28 cellular contexts compared by ENCODE assay signal in the genomic region with DNA sequence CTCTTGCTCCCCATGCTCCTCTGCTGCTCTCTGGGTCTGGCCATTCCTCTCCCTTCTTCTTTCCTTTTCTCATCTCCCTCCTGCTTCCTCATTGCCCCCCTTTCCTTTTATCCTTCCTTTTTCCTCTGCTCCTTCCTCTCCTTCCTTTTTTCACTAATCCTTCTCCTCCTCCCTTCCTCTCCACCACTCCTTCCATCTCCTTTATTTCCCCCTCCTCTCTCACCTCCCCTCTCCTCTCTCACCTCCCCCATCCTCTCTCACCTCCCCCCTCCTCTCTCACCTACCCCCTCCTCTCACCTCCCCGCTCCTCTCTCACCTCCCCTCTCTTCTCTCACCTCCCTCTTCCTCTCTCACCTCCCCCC. TPM values are rescaled to one million over a fixed set of nuclear protein-coding genes. Genes with fewer than 3 reads are reported as not detected.
DNase-seq lines count a peak whose midpoint lies in the region; ATAC-seq, FAIRE-seq and TF ChIP-seq lines count a peak whose summit lies in the region.
"Had no signal": no experiment of that assay in that cellular context is flagged by ENCODE, and none has a peak within 500 bp of the region (broad histone marks: within the 10 kb centered on the region; RNA-seq: fewer than 3 reads in every experiment).

No MANE protein-coding gene starts in this region.

- no peaks in the 10 kb centered on the region for H3K9me1 ChIP-seq in K562 (ENCODE audit: control insufficient read depth, insufficient read depth, low read length)

- TF ChIP-seq EP300 in K562 (IDR thresholded peaks at IDR 0.05; ENCODE audit: low read length) = no peak

- H3K36me3 ChIP-seq in HEK293 (ENCODE audit: control insufficient read depth in 2 of 2, insufficient read depth in 1 of 2, low read length in 2 of 2) (peaks cover 47 to 52% of the 10 kb centered on the region in 2 experiments), K562 (ENCODE audit: control insufficient read depth, insufficient read depth, low read length) (peaks cover 78% of the 10 kb centered on the region), neutrophil (peaks cover 96% of the 10 kb centered on the region)
- H3K36me3 ChIP-seq: ovary had no signal

- POLR2A ChIA-PET in HEK293 (lab: Yijun Ruan, JAX) (no interaction called here), K562 (lab: Yijun Ruan, JAX) (no interaction called here)

- H3K79me2 ChIP-seq in K562 (ENCODE audit: control insufficient read depth, insufficient read depth, low read length) = no peaks in the 10 kb centered on the region

- no peaks in the 10 kb centered on the region for H4K20me1 ChIP-seq in K562 (replicated peaks; ENCODE audit: control insufficient read depth, insufficient read depth, low read length)

- no peaks in the 10 kb centered on the region for H3K9me3 ChIP-seq in HEK293 (ENCODE audit: control insufficient read depth, insufficient read depth, low read depth, low read length)
- no peaks in the 10 kb centered on the region for H3K9me3 ChIP-seq in K562 (replicated peaks; ENCODE audit: control insufficient read depth, insufficient read depth, low read depth, low read length)
- peaks cover 7% of the 10 kb centered on the region for H3K9me3 ChIP-seq in neutrophil
- H3K9me3 ChIP-seq: adrenal gland; BLaER1 treated with 17β-estradiol and CSF1 and Interleukin-3, amounts not matched to agents 10 nM and 100 nM; heart left ventricle; MG63; ovary; vagina had no signal

- no peak for TF ChIP-seq RAD21 in K562 (CRISPR knock-in tag; conservative IDR thresholded peaks at IDR 0.05 in 1 of 2, IDR thresholded peaks at IDR 0.05 in 1 of 2)

- no peak for DNase-seq in activated T-cell treated with anti-CD3 and anti-CD28 coated beads, Interleukin-2, amount 50 U/mL, for 72 hours
- DNase-seq in activated T-cell treated with anti-CD3 and anti-CD28 coated beads, Interleukin-2, amount 50 U/mL, for 1 hour = no peak
- DNase-seq in K562 (ENCODE audit: extremely low read depth in 1 of 4, low spot score in 3 of 4) (no peak), hippocampal formation (lab: John Stamatoyannopoulos, UW) (no peak), COLO829 (ENCODE audit: low spot score) (no peak)
- DNase-seq in stimulated activated CD4-positive, alpha-beta T cell treated with anti-CD3 and anti-CD28 coated beads, Interleukin-12 subunit alpha, Interleukin-12 subunit beta, amount 100 ng/mL, for 4 hours = no peak
- DNase-seq: ACHN; activated CD4-positive, alpha-beta T cell treated with anti-CD3 and anti-CD28 coated beads, Interleukin-2, amount 50 U/mL, for 4 hours; adrenal gland; brain microvascular endothelial cell; heart left ventricle; left cardiac atrium; mesenchymal stem cell; MG63; NCI-H1417; NCI-H2081 treated with DMSO at 0.1 percent for 48 hours; NCI-H446; OCI-M1; ovary; stimulated activated CD4-positive, alpha-beta T cell treated with anti-CD3 and anti-CD28 coated beads, Interleukin-2, amount 100 ng/mL, for 48 hours; stimulated activated naive CD4-positive, alpha-beta T cell had no signal

- TF ChIP-seq POLR2A in K562 (conservative IDR thresholded peaks at IDR 0.05) = no peak

- in situ Hi-C loops in K562 (cut with MboI) = no loop called here

- intact Hi-C loops in K562 (cut with micrococcal nuclease) = no loop called here

- no peak for ATAC-seq in activated T-cell treated with anti-CD3 and anti-CD28 coated beads, Interleukin-2, amount 50 U/mL, for 72 hours (replicated peaks in 1 of 2)
- ATAC-seq in K562 = no peak
- ATAC-seq: heart left ventricle had no signal

- H3K4me1 ChIP-seq in HEK293 (ENCODE audit: control insufficient read depth, insufficient read depth, low read length) = no peaks in the 10 kb centered on the region
- peaks cover 0 to 26% of the 10 kb centered on the region in 2 experiments; a peak in 2 of 5 replicates for H3K4me1 ChIP-seq in K562 (replicated peaks in 1 of 2; ENCODE audit: control insufficient read depth in 2 of 2, insufficient read depth in 2 of 2, low read length in 2 of 2)
- no peaks in the 10 kb centered on the region for H3K4me1 ChIP-seq in neutrophil (ENCODE audit: control insufficient read depth in 1 of 2, insufficient read depth in 1 of 2, low read depth in 1 of 2, low read length in 1 of 2)
- H3K4me1 ChIP-seq: adrenal gland, vagina had no signal

- H2AFZ ChIP-seq in K562 (ENCODE audit: low read depth, low read length) = no peak overlapping the region

- H3K27me3 ChIP-seq in K562 (ENCODE audit: control insufficient read depth in 2 of 2, insufficient read depth in 2 of 2, low read length in 2 of 2) (no peaks in the 10 kb centered on the region), neutrophil (no peaks in the 10 kb centered on the region)
- H3K27me3 ChIP-seq: adrenal gland; BLaER1 treated with 17β-estradiol and CSF1 and Interleukin-3, amounts not matched to agents 10 nM and 100 nM; brain microvascular endothelial cell; heart left ventricle; MG63; ovary; vagina had no signal

- TF ChIP-seq CTCF in HEK293 (tag by site-specific recombination; IDR thresholded peaks at IDR 0.05) (no peak), K562 (IDR thresholded peaks at IDR 0.05 in 2 of 3, conservative IDR thresholded peaks at IDR 0.05 in 1 of 3; ENCODE audit: insufficient read depth in 2 of 3, low read depth in 1 of 3, low read length in 3 of 3) (no peak), neutrophil (IDR thresholded peaks at IDR 0.05) (no peak)

- H3K27me3 Mint-ChIP-seq in activated T-cell treated with anti-CD3 and anti-CD28 coated beads, Interleukin-2, amount 50 U/mL, for 72 hours (ENCODE audit: low read depth) = no peaks in the 10 kb centered on the region

- FAIRE-seq in K562 (lab: Jason Lieb, UNC) = no peak

- no peak overlapping the region for H3K4me2 ChIP-seq in K562 (ENCODE audit: insufficient read depth, low read length)
- H3K4me2 ChIP-seq: BLaER1 treated with 17β-estradiol and CSF1 and Interleukin-3, amounts not matched to agents 10 nM and 100 nM had no signal

- H3K27ac Mint-ChIP-seq in activated T-cell treated with anti-CD3 and anti-CD28 coated beads, Interleukin-2, amount 50 U/mL, for 72 hours = peak overlapping the region; percentile 90

- CTCF ChIA-PET in HEK293 (lab: Yijun Ruan, JAX) (no interaction called here), K562 (lab: Yijun Ruan, JAX; ENCODE audit: low intra/inter-chr PET ratio) (no interaction called here)

- H3K27ac ChIP-seq in HEK293 (ENCODE audit: extremely low read depth, low read depth, low read length) = no peak overlapping the region
- no peak overlapping the region for H3K27ac ChIP-seq in K562 (ENCODE audit: extremely low read depth, low read depth, low read length)
- H3K27ac ChIP-seq in neutrophil = peak overlapping the region; percentile 44
- H3K27ac ChIP-seq: adrenal gland, brain microvascular endothelial cell, epithelial cell of prostate, heart left ventricle, ovary, vagina, VCaP had no signal

- H3K4me1 Mint-ChIP-seq in activated T-cell treated with anti-CD3 and anti-CD28 coated beads, Interleukin-2, amount 50 U/mL, for 72 hours (ENCODE audit: low read depth) = peaks cover 22% of the 10 kb centered on the region

- H3K36me3 Mint-ChIP-seq in activated T-cell treated with anti-CD3 and anti-CD28 coated beads, Interleukin-2, amount 50 U/mL, for 72 hours (ENCODE audit: insufficient read depth in 2 of 2) = peaks cover 13 to 28% of the 10 kb centered on the region in 2 donors

- H3K4me3 Mint-ChIP-seq in activated T-cell treated with anti-CD3 and anti-CD28 coated beads, Interleukin-2, amount 50 U/mL, for 72 hours = peak overlapping the region in 1 of 2 donors; percentile 24

- no peaks in the 10 kb centered on the region for H3K9me3 Mint-ChIP-seq in activated T-cell treated with anti-CD3 and anti-CD28 coated beads, Interleukin-2, amount 50 U/mL, for 72 hours

- peak overlapping the region in 1 of 2 experiments; percentile 52; a peak in 1 of 4 replicates for H3K9ac ChIP-seq in K562 (ENCODE audit: insufficient read depth in 1 of 2, low read depth in 2 of 2, low read length in 2 of 2)

- no TSS peak for BruUV-seq in K562 (replicated peaks; lab: Mats Ljungman, UMichigan)

- H3K4me3 ChIP-seq in HEK293 (ENCODE audit: low read depth, low read length) = no peak overlapping the region
- H3K4me3 ChIP-seq in K562 = no peak overlapping the region
- H3K4me3 ChIP-seq in neutrophil (ENCODE audit: low read depth in 1 of 2, low read length in 1 of 2) = no peak overlapping the region
- H3K4me3 ChIP-seq: adrenal gland; BLaER1 treated with 17β-estradiol and CSF1 and Interleukin-3, amounts not matched to agents 10 nM and 100 nM; heart left ventricle; MG63; ovary; vagina had no signal

- WGBS in K562 (ENCODE audit: insufficient coverage, low coverage, missing lambda C conversion rate) = no CpG with 5 or more reads among the region's 1 CpG

RNA-seq across cellular contexts. Expression of a gene that starts 13.6 kb away (rescaled TPM):
- total RNA-seq in activated T-cell treated with anti-CD3 and anti-CD28 coated beads, Interleukin-2, amount 50 U/mL, for 72 hours = 100 to 1,000 TPM; 371 to 446 TPM
- total RNA-seq in K562 (2011; cell fraction: chromatin; rRNA removed; ENCODE audit: low replicate concordance) = 190 and 355 TPM in 2 replicates
- 134 and 150 TPM in 2 replicates for total RNA-seq in K562 (2011; cell fraction: nucleolus; rRNA removed)
- total RNA-seq in K562 (2011; cell fraction: nucleoplasm; rRNA removed) = 174 and 273 TPM in 2 replicates
- 56.7 and 79.1 TPM in 2 replicates for total RNA-seq in K562 (2014; rRNA removed)
- 8.3 and 11.2 TPM in 2 replicates for total RNA-seq in K562 (2014; rRNA removed; fragmentation: Illumina TruSeq; extraction: Trizol)
- total RNA-seq in K562 (2015; rRNA removed; fragmentation: Illumina TruSeq; extraction: Trizol) = 27.1 and 27.5 TPM in 2 replicates
- 126 and 149 TPM in 2 replicates for total RNA-seq in K562 (2021)
- polyA plus RNA-seq in K562 (2011; rRNA removed) = 29.8 and 50.5 TPM in 2 replicates
- 56.0 and 95.1 TPM in 2 replicates for polyA plus RNA-seq in K562 (2011; cell fraction: cytosol; rRNA removed)
- 165 and 197 TPM in 2 replicates for polyA plus RNA-seq in K562 (2011; cell fraction: nucleus; rRNA removed)
- polyA plus RNA-seq in K562 (2012) = 74.3 and 126 TPM in 2 replicates
- polyA plus RNA-seq in K562 (2014; fragmentation: Illumina TruSeq; extraction: Trizol) = 39.8 and 71.1 TPM in 2 replicates
- polyA plus RNA-seq in K562 (2014; fragmentation: Nextera tagmentation; extraction: Ambion mirVana) = 1 to 10 TPM; 1.9 to 4.4 TPM
- 86.0 and 112 TPM in 2 replicates for polyA plus RNA-seq in K562 (2014; rRNA removed)
- polyA minus RNA-seq in K562 (2011; rRNA and poly(A)+ RNA removed) = 15.0 and 21.2 TPM in 2 replicates
- 48.5 and 52.9 TPM in 2 replicates for polyA minus RNA-seq in K562 (2011; cell fraction: cytosol; rRNA and poly(A)+ RNA removed)
- polyA minus RNA-seq in K562 (2011; cell fraction: nucleus; rRNA and poly(A)+ RNA removed) = 38.0 and 42.7 TPM in 2 replicates

RNA-seq across cellular contexts. Expression of a gene that starts 19.5 kb away (rescaled TPM):
- 10 to 100 TPM; 12.3 to 27.5 TPM for total RNA-seq in activated T-cell treated with anti-CD3 and anti-CD28 coated beads, Interleukin-2, amount 50 U/mL, for 72 hours
- 0.23 TPM in 1 of 2 replicates, not detected in the other for total RNA-seq in K562 (2011; cell fraction: chromatin; rRNA removed; ENCODE audit: low replicate concordance)
- 0.33 and 0.53 TPM in 2 replicates for total RNA-seq in K562 (2011; cell fraction: nucleolus; rRNA removed)
- total RNA-seq in K562 (2011; cell fraction: nucleoplasm; rRNA removed) = not detected in 2 replicates
- total RNA-seq in K562 (2014; rRNA removed) (not detected in 2 replicates), K562 (2014; rRNA removed; fragmentation: Illumina TruSeq; extraction: Trizol) (not detected in 2 replicates), K562 (2015; rRNA removed; fragmentation: Illumina TruSeq; extraction: Trizol) (0.11 and 0.19 TPM in 2 replicates), K562 (2021) (0.38 and 0.42 TPM in 2 replicates)
- polyA plus RNA-seq in K562 (2011; rRNA removed) (0.10 and 0.37 TPM in 2 replicates), K562 (2014; fragmentation: Illumina TruSeq; extraction: Trizol) (0.22 TPM in 1 of 2 replicates, not detected in the other), K562 (2014; fragmentation: Nextera tagmentation; extraction: Ambion mirVana) (under 1 TPM in 1 of 2 experiments, not detected in 1; 0.04 TPM), K562 (2014; rRNA removed) (0.72 TPM in 1 of 2 replicates, not detected in the other)
- 0.42 and 0.46 TPM in 2 replicates for polyA plus RNA-seq in K562 (2011; cell fraction: cytosol; rRNA removed)
- 0.17 and 0.28 TPM in 2 replicates for polyA plus RNA-seq in K562 (2011; cell fraction: nucleus; rRNA removed)
- 0.21 and 0.30 TPM in 2 replicates for polyA plus RNA-seq in K562 (2012)
- polyA minus RNA-seq in K562 (2011; rRNA and poly(A)+ RNA removed) = not detected in 2 replicates
- not detected in 2 replicates for polyA minus RNA-seq in K562 (2011; cell fraction: cytosol; rRNA and poly(A)+ RNA removed)
- polyA minus RNA-seq in K562 (2011; cell fraction: nucleus; rRNA and poly(A)+ RNA removed) = not detected in 2 replicates
- total RNA-seq: fibroblast of villous mesenchyme, vagina had no signal

RNA-seq across cellular contexts. Expression of a gene that starts 31.7 kb away (rescaled TPM):
- total RNA-seq in activated T-cell treated with anti-CD3 and anti-CD28 coated beads, Interleukin-2, amount 50 U/mL, for 72 hours = 1 to 10 TPM; 3.3 to 4.1 TPM
- 0.63 and 1.7 TPM in 2 replicates for total RNA-seq in K562 (2011; cell fraction: chromatin; rRNA removed; ENCODE audit: low replicate concordance)
- 0.79 and 1.3 TPM in 2 replicates for total RNA-seq in K562 (2011; cell fraction: nucleolus; rRNA removed)
- total RNA-seq in K562 (2011; cell fraction: nucleoplasm; rRNA removed) = 0.73 and 1.1 TPM in 2 replicates
- total RNA-seq in K562 (2014; rRNA removed) = 0.16 and 0.32 TPM in 2 replicates
- total RNA-seq in K562 (2014; rRNA removed; fragmentation: Illumina TruSeq; extraction: Trizol) = 0.10 TPM in 1 of 2 replicates, not detected in the other
- 0.11 TPM in 1 of 2 replicates, not detected in the other for total RNA-seq in K562 (2015; rRNA removed; fragmentation: Illumina TruSeq; extraction: Trizol)
- total RNA-seq in K562 (2021) = 0.67 and 0.75 TPM in 2 replicates
- polyA plus RNA-seq in K562 (2011; rRNA removed) = 0.07 and 0.32 TPM in 2 replicates
- polyA plus RNA-seq in K562 (2011; cell fraction: cytosol; rRNA removed) = 0.22 and 0.25 TPM in 2 replicates
- polyA plus RNA-seq in K562 (2011; cell fraction: nucleus; rRNA removed) = 2.9 and 3.3 TPM in 2 replicates
- 0.76 and 0.94 TPM in 2 replicates for polyA plus RNA-seq in K562 (2012)
- 0.31 and 0.50 TPM in 2 replicates for polyA plus RNA-seq in K562 (2014; fragmentation: Illumina TruSeq; extraction: Trizol)
- polyA plus RNA-seq in K562 (2014; fragmentation: Nextera tagmentation; extraction: Ambion mirVana) = not detected
- 0.31 and 0.33 TPM in 2 replicates for polyA plus RNA-seq in K562 (2014; rRNA removed)
- polyA minus RNA-seq in K562 (2011; rRNA and poly(A)+ RNA removed) = not detected in 2 replicates
- polyA minus RNA-seq in K562 (2011; cell fraction: cytosol; rRNA and poly(A)+ RNA removed) = not detected in 2 replicates
- polyA minus RNA-seq in K562 (2011; cell fraction: nucleus; rRNA and poly(A)+ RNA removed) = 0.40 and 0.67 TPM in 2 replicates
- total RNA-seq: adrenal gland, fibroblast of villous mesenchyme had no signal
- polyA plus RNA-seq: heart left ventricle had no signal

RNA-seq across cellular contexts. Expression of a gene that starts 36.5 kb away (rescaled TPM):
- total RNA-seq in activated T-cell treated with anti-CD3 and anti-CD28 coated beads, Interleukin-2, amount 50 U/mL, for 72 hours = 1,000 to 10,000 TPM; 4,101 to 4,133 TPM
- 206 and 366 TPM in 2 replicates for total RNA-seq in K562 (2011; cell fraction: chromatin; rRNA removed; ENCODE audit: low replicate concordance)
- 541 and 557 TPM in 2 replicates for total RNA-seq in K562 (2011; cell fraction: nucleolus; rRNA removed)
- 534 and 889 TPM in 2 replicates for total RNA-seq in K562 (2011; cell fraction: nucleoplasm; rRNA removed)
- total RNA-seq in K562 (2014; rRNA removed) (2,281 and 2,654 TPM in 2 replicates), K562 (2014; rRNA removed; fragmentation: Illumina TruSeq; extraction: Trizol) (2,194 and 2,528 TPM in 2 replicates), K562 (2015; rRNA removed; fragmentation: Illumina TruSeq; extraction: Trizol) (2,976 and 3,114 TPM in 2 replicates), K562 (2021) (3,020 and 3,167 TPM in 2 replicates)
- polyA plus RNA-seq in K562 (2011; rRNA removed) (1,964 and 2,381 TPM in 2 replicates), K562 (2014; fragmentation: Illumina TruSeq; extraction: Trizol) (2,057 and 2,080 TPM in 2 replicates), K562 (2014; fragmentation: Nextera tagmentation; extraction: Ambion mirVana) (1,000 to 10,000 TPM; 3,130 to 3,408 TPM), K562 (2014; rRNA removed) (1,986 and 2,747 TPM in 2 replicates)
- polyA plus RNA-seq in K562 (2011; cell fraction: cytosol; rRNA removed) = 4,557 and 6,735 TPM in 2 replicates
- 550 and 673 TPM in 2 replicates for polyA plus RNA-seq in K562 (2011; cell fraction: nucleus; rRNA removed)
- 3,411 and 3,853 TPM in 2 replicates for polyA plus RNA-seq in K562 (2012)
- polyA minus RNA-seq in K562 (2011; rRNA and poly(A)+ RNA removed) = 324 and 393 TPM in 2 replicates
- polyA minus RNA-seq in K562 (2011; cell fraction: cytosol; rRNA and poly(A)+ RNA removed) = 1,276 and 1,752 TPM in 2 replicates
- 176 and 348 TPM in 2 replicates for polyA minus RNA-seq in K562 (2011; cell fraction: nucleus; rRNA and poly(A)+ RNA removed)

RNA-seq across cellular contexts. Expression of a gene that starts 51.7 kb away (rescaled TPM):
- total RNA-seq in activated T-cell treated with anti-CD3 and anti-CD28 coated beads, Interleukin-2, amount 50 U/mL, for 72 hours = not detected
- not detected in 2 replicates for total RNA-seq in K562 (2011; cell fraction: chromatin; rRNA removed; ENCODE audit: low replicate concordance)
- not detected in 2 replicates for total RNA-seq in K562 (2011; cell fraction: nucleolus; rRNA removed)
- not detected in 2 replicates for total RNA-seq in K562 (2011; cell fraction: nucleoplasm; rRNA removed)
- total RNA-seq in K562 (2014; rRNA removed) = not detected in 2 replicates
- total RNA-seq in K562 (2014; rRNA removed; fragmentation: Illumina TruSeq; extraction: Trizol) = not detected in 2 replicates
- total RNA-seq in K562 (2015; rRNA removed; fragmentation: Illumina TruSeq; extraction: Trizol) = not detected in 2 replicates
- not detected in 2 replicates for total RNA-seq in K562 (2021)
- not detected in 2 replicates for polyA plus RNA-seq in K562 (2011; rRNA removed)
- not detected in 2 replicates for polyA plus RNA-seq in K562 (2011; cell fraction: cytosol; rRNA removed)
- not detected in 2 replicates for polyA plus RNA-seq in K562 (2011; cell fraction: nucleus; rRNA removed)
- polyA plus RNA-seq in K562 (2012) = 0.03 TPM in 1 of 2 replicates, not detected in the other
- polyA plus RNA-seq in K562 (2014; fragmentation: Illumina TruSeq; extraction: Trizol) = not detected in 2 replicates
- under 1 TPM in 1 of 2 experiments, not detected in 1; 0.03 TPM for polyA plus RNA-seq in K562 (2014; fragmentation: Nextera tagmentation; extraction: Ambion mirVana)
- polyA plus RNA-seq in K562 (2014; rRNA removed) = 0.04 TPM in 1 of 2 replicates, not detected in the other
- polyA minus RNA-seq in K562 (2011; rRNA and poly(A)+ RNA removed) = not detected in 2 replicates
- polyA minus RNA-seq in K562 (2011; cell fraction: cytosol; rRNA and poly(A)+ RNA removed) = not detected in 2 replicates
- polyA minus RNA-seq in K562 (2011; cell fraction: nucleus; rRNA and poly(A)+ RNA removed) = not detected in 2 replicates
- total RNA-seq: adrenal gland, fibroblast of villous mesenchyme, heart left ventricle, left cardiac atrium, ovary, vagina had no signal
- polyA plus RNA-seq: adrenal gland, heart left ventricle had no signal

Comparison
In these comparisons a context has a peak if more than half of its experiments do, and no peak if none do; other contexts are left out.
1. RNA of a gene that starts 19.5 kb away (total RNA-seq): 12.3 to 27.5 TPM in activated T-cell treated with anti-CD3 and anti-CD28 coated beads, Interleukin-2, amount 50 U/mL, for 72 hours; 0.11 to 0.53 TPM in K562; every median in the first group is over 4 times any median in the second.